11 cellular contexts compared by ENCODE assay signal in genomic region chr15:74777769-74778598, GRCh38. TPM values are rescaled to one million over a fixed set of nuclear protein-coding genes. Genes with fewer than 3 reads are reported as not detected.
A peak's percentile ranks its signal among the peaks of the same experiment; 100 is the strongest.
DNase-seq lines count a peak whose midpoint lies in the region; ATAC-seq and TF ChIP-seq lines count a peak whose summit lies in the region.
"Had no signal": no experiment of that assay in that cellular context is flagged by ENCODE, and none has a peak within 500 bp of the region (broad histone marks: within the 10 kb centered on the region; RNA-seq: fewer than 3 reads in every experiment).

No MANE protein-coding gene starts in this region.

- no peaks in the 10 kb centered on the region for H3K9me3 Mint-ChIP-seq in activated naive CD4-positive, alpha-beta T cell treated with anti-CD3 and anti-CD28 coated beads, Interleukin-2, amount 10 ng/mL, durations not matched to agents 7 days and 5 days
- H3K9me3 Mint-ChIP-seq in endothelial cell (ENCODE audit: unreplicated experiment) = no peaks in the 10 kb centered on the region

- ATAC-seq in GM19455 (IDR thresholded peaks at IDR 0.05; ENCODE audit: unreplicated experiment) (no peak), HG03378 (IDR thresholded peaks at IDR 0.05; ENCODE audit: unreplicated experiment) (no peak), GM18520 (IDR thresholded peaks at IDR 0.05; ENCODE audit: unreplicated experiment) (no peak)

- H3K4me1 Mint-ChIP-seq in activated naive CD4-positive, alpha-beta T cell treated with anti-CD3 and anti-CD28 coated beads, Interleukin-2, amount 10 ng/mL, durations not matched to agents 7 days and 5 days = peaks cover 78% of the 10 kb centered on the region
- H3K4me1 Mint-ChIP-seq in endothelial cell (ENCODE audit: unreplicated experiment) = peaks cover 56% of the 10 kb centered on the region

- H3K36me3 Mint-ChIP-seq in activated naive CD4-positive, alpha-beta T cell treated with anti-CD3 and anti-CD28 coated beads, Interleukin-2, amount 10 ng/mL, durations not matched to agents 7 days and 5 days = peaks cover 8% of the 10 kb centered on the region
- H3K36me3 Mint-ChIP-seq in endothelial cell (ENCODE audit: low read depth, unreplicated experiment) = no peaks in the 10 kb centered on the region

- no peak for TF ChIP-seq POLR2A in NB4 (IDR thresholded peaks at IDR 0.05; ENCODE audit: extremely low read depth, insufficient read length)

- peak overlapping the region; percentile 9 for H3K4me3 ChIP-seq in NB4 (ENCODE audit: low read depth, low read length)

- TF ChIP-seq CTCF in NB4 (IDR thresholded peaks at IDR 0.05; ENCODE audit: low read depth, low read length) (no peak), endothelial cell (IDR thresholded peaks at IDR 0.05; ENCODE audit: unreplicated experiment) (no peak)

- no peaks in the 10 kb centered on the region for H3K27me3 Mint-ChIP-seq in activated naive CD4-positive, alpha-beta T cell treated with anti-CD3 and anti-CD28 coated beads, Interleukin-2, amount 10 ng/mL, durations not matched to agents 7 days and 5 days
- H3K27me3 Mint-ChIP-seq in endothelial cell (ENCODE audit: unreplicated experiment) = peaks cover 12% of the 10 kb centered on the region

- peak overlapping the region; percentile 73 for H3K4me3 Mint-ChIP-seq in activated naive CD4-positive, alpha-beta T cell treated with anti-CD3 and anti-CD28 coated beads, Interleukin-2, amount 10 ng/mL, durations not matched to agents 7 days and 5 days
- peak overlapping the region; percentile 80 for H3K4me3 Mint-ChIP-seq in endothelial cell (ENCODE audit: unreplicated experiment)

- peak overlapping the region; percentile 96 for H3K27ac Mint-ChIP-seq in activated naive CD4-positive, alpha-beta T cell treated with anti-CD3 and anti-CD28 coated beads, Interleukin-2, amount 10 ng/mL, durations not matched to agents 7 days and 5 days
- peak overlapping the region; percentile 78 for H3K27ac Mint-ChIP-seq in endothelial cell (ENCODE audit: unreplicated experiment)

- DNase-seq in activated naive CD4-positive, alpha-beta T cell treated with anti-CD3 and anti-CD28 coated beads, Interleukin-2, amount 10 ng/mL, durations not matched to agents 7 days and 5 days = no peak
- DNase-seq in activated naive CD4-positive, alpha-beta T cell treated with Interleukin-2 at 50 U/mL for 16 hours = no peak
- peak; percentile 52 for DNase-seq in NB4 (ENCODE audit: low read depth)
- no peak for DNase-seq in endothelial cell (ENCODE audit: low spot score)
- no peak for DNase-seq in substantia nigra (lab: John Stamatoyannopoulos, UW)
- DNase-seq: NCI-H1105, retina, SIG-M5 had no signal

- peak overlapping the region; percentile 52 for H3K27ac ChIP-seq in substantia nigra (ENCODE audit: low read depth, low read length, poor library complexity, severe bottlenecking)

- CTCF ChIA-PET in activated naive CD4-positive, alpha-beta T cell treated with anti-CD3 and anti-CD28 coated beads, Interleukin-2, amount 10 ng/mL, durations not matched to agents 7 days and 5 days (lab: Charles Lee) = interaction anchor here (0.6 to 23.0 kb wide), 10 partner anchors 9 to 328 kb away, joined by 3 to 880 read pairs (median 7); partner anchors contain the start of gene ULK3

RNA-seq across cellular contexts. Expression of gene CSK, which starts 3.9 kb away (rescaled TPM):
- 100 TPM for total RNA-seq in endothelial cell (ENCODE audit: unreplicated experiment)

RNA-seq across cellular contexts. Expression of gene CYP1A2, which starts 29.3 kb away (rescaled TPM):
- total RNA-seq in endothelial cell (ENCODE audit: unreplicated experiment) = not detected

RNA-seq across cellular contexts. Expression of gene LMAN1L, which starts 34.7 kb away (rescaled TPM):
- not detected for total RNA-seq in endothelial cell (ENCODE audit: unreplicated experiment)

RNA-seq across cellular contexts. Expression of gene CPLX3, which starts 48.4 kb away (rescaled TPM):
- total RNA-seq in endothelial cell (ENCODE audit: unreplicated experiment) = not detected

RNA-seq across cellular contexts. Expression of gene CYP1A1, which starts 52.7 kb away (rescaled TPM):
- total RNA-seq in endothelial cell (ENCODE audit: unreplicated experiment) = 7.0 TPM
